Comparison of ENCODE assay signal across 9 cellular contexts in the genomic region with DNA sequence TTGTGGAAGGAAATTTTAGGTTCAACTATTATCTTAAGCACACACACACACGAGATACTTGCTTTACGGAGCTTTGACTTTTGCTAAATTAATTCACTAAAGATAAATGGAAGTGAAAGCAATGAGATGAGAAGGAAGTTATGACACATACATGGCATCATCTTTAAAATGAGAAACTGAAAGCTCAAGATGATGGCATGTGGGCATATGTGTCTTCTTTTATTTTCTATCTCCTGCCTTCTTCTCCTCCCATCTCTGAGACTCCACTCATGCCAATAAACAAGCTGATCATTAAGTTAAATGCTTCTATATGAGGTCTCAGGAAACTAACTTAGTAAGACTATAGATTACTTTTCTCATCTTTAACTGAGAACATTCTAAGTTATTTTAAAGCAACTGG.
DNase-seq lines count a peak whose midpoint lies in the region; ATAC-seq, FAIRE-seq and TF ChIP-seq lines count a peak whose summit lies in the region.
"Had no signal": no experiment of that assay in that cellular context is flagged by ENCODE, and none has a peak within 500 bp of the region (broad histone marks: within the 10 kb centered on the region; RNA-seq: fewer than 3 reads in every experiment).

No MANE protein-coding gene starts in this region.

- H3K79me2 ChIP-seq in trophoblast cell (ENCODE audit: control insufficient read depth, insufficient read depth, low read length, poor library complexity), result no peaks in the 10 kb centered on the region

- ATAC-seq in CD4-positive, CD25-positive, alpha-beta regulatory T cell (ENCODE audit: low read depth in 2 of 2), result peak; percentile 85 to 90
- ATAC-seq in GM19452 (IDR thresholded peaks at IDR 0.05; ENCODE audit: unreplicated experiment) (peak; percentile 89), HG03457 (IDR thresholded peaks at IDR 0.05; ENCODE audit: unreplicated experiment) (peak; percentile 79)
- ATAC-seq: Panc1 had no signal

- H2BK5ac ChIP-seq in trophoblast cell (ENCODE audit: low read depth, low read length, poor library complexity), result no peak overlapping the region

- H2AFZ ChIP-seq in trophoblast cell (ENCODE audit: insufficient read depth, low read length, poor library complexity), result no peak overlapping the region

- no peak overlapping the region for H3K9ac ChIP-seq in trophoblast cell (ENCODE audit: low read length)

- no peak for TF ChIP-seq POLR2A in vagina (IDR thresholded peaks at IDR 0.05)

- H3K14ac ChIP-seq in trophoblast cell (ENCODE audit: low read length), result no peak overlapping the region

- intact Hi-C loops in vagina (cut with DNase I), result no loop called here

- peak in 2 of 3 donors; percentile 46 to 83 for DNase-seq in CD4-positive, CD25-positive, alpha-beta regulatory T cell
- DNase-seq in central memory CD4-positive, alpha-beta T cell, result peak; percentile 23
- no peak for DNase-seq in vagina (ENCODE audit: extremely low spot score in 2 of 2)
- DNase-seq in D721Med (ENCODE audit: insufficient read length, low spot score), result no peak
- no peak for DNase-seq in trophoblast cell
- DNase-seq in NCI-H1436 (lab: John Stamatoyannopoulos, UW), result no peak

- H3K4me3 Mint-ChIP-seq in CD4-positive, CD25-positive, alpha-beta regulatory T cell, result peak overlapping the region; percentile 40 to 75 (median 74)

- H3K36me3 ChIP-seq in CD4-positive, CD25-positive, alpha-beta regulatory T cell (ENCODE audit: control insufficient read depth, insufficient read depth, low read length), result no peaks in the 10 kb centered on the region
- H3K36me3 ChIP-seq in vagina (no peaks in the 10 kb centered on the region), trophoblast cell (ENCODE audit: control insufficient read depth in 1 of 2, insufficient read depth in 2 of 2, low read length in 2 of 2) (no peaks in the 10 kb centered on the region)

- H3K27ac ChIP-seq in CD4-positive, CD25-positive, alpha-beta regulatory T cell (ENCODE audit: insufficient read depth, low read length, poor library complexity, severe bottlenecking), result peak overlapping the region; percentile 60
- H3K27ac ChIP-seq in vagina, result no peak overlapping the region
- H3K27ac ChIP-seq in trophoblast cell (ENCODE audit: low read depth, low read length), result no peak overlapping the region

- H4K91ac ChIP-seq in trophoblast cell (ENCODE audit: low read depth, low read length), result no peak overlapping the region

- no peak for TF ChIP-seq CTCF in vagina (IDR thresholded peaks at IDR 0.05)
- no peak for TF ChIP-seq CTCF in D721Med (IDR thresholded peaks at IDR 0.05; ENCODE audit: insufficient read depth, missing control alignments)

- H3K4me3 ChIP-seq in CD4-positive, CD25-positive, alpha-beta regulatory T cell (ENCODE audit: low read depth, low read length), result peak overlapping the region; percentile 77
- H3K4me3 ChIP-seq in vagina (no peak overlapping the region), trophoblast cell (ENCODE audit: low read depth, low read length) (no peak overlapping the region)

- no peak overlapping the region for H2AK5ac ChIP-seq in trophoblast cell (ENCODE audit: low read length)

- no peak overlapping the region for H3K18ac ChIP-seq in trophoblast cell (ENCODE audit: low read length)

- H2BK120ac ChIP-seq in trophoblast cell (ENCODE audit: insufficient read depth, low read length, poor library complexity), result no peak overlapping the region

- no peak overlapping the region for H3K23ac ChIP-seq in trophoblast cell (ENCODE audit: low read length)

- no peak overlapping the region for H3K4ac ChIP-seq in trophoblast cell (ENCODE audit: low read depth, low read length)

- H2BK12ac ChIP-seq in trophoblast cell (ENCODE audit: low read length), result no peak overlapping the region

- H3K4me2 ChIP-seq in trophoblast cell (ENCODE audit: low read length), result no peak overlapping the region

- WGBS in trophoblast cell (ENCODE audit: extremely low coverage, insufficient coverage, insufficient read length), result no CpG with 5 or more reads among the region's 2 CpGs

- no peaks in the 10 kb centered on the region for H3K79me1 ChIP-seq in trophoblast cell (ENCODE audit: low read length)

- H3K4me1 ChIP-seq in CD4-positive, CD25-positive, alpha-beta regulatory T cell (ENCODE audit: control insufficient read depth, insufficient read depth, low read length, poor library complexity, severe bottlenecking), result peaks cover 7% of the 10 kb centered on the region
- H3K4me1 ChIP-seq in vagina (peaks cover 17% of the 10 kb centered on the region), trophoblast cell (ENCODE audit: control insufficient read depth in 1 of 2, insufficient read depth in 2 of 2, low read length in 2 of 2) (peaks cover 0 to 3% of the 10 kb centered on the region in 2 experiments)

- H4K8ac ChIP-seq in trophoblast cell (ENCODE audit: low read depth, low read length), result no peak overlapping the region

- H3K27ac Mint-ChIP-seq in CD4-positive, CD25-positive, alpha-beta regulatory T cell, result peak overlapping the region; percentile 17 to 81 (median 37)

- H3K36me3 Mint-ChIP-seq in CD4-positive, CD25-positive, alpha-beta regulatory T cell, result no peaks in the 10 kb centered on the region

- H3K9me3 ChIP-seq in CD4-positive, CD25-positive, alpha-beta regulatory T cell (ENCODE audit: control insufficient read depth in 2 of 2, low read length in 2 of 2), result no peaks in the 10 kb centered on the region
- no peaks in the 10 kb centered on the region for H3K9me3 ChIP-seq in vagina
- no peaks in the 10 kb centered on the region for H3K9me3 ChIP-seq in trophoblast cell (ENCODE audit: insufficient read depth, low read depth, low read length)

- no peaks in the 10 kb centered on the region for H3K27me3 Mint-ChIP-seq in CD4-positive, CD25-positive, alpha-beta regulatory T cell

- FAIRE-seq in D721Med (lab: Jason Lieb, UNC), result no peak

- no peaks in the 10 kb centered on the region for H3K9me3 Mint-ChIP-seq in CD4-positive, CD25-positive, alpha-beta regulatory T cell

- no peak overlapping the region for H4K12ac ChIP-seq in trophoblast cell (ENCODE audit: low read depth, low read length)

- no peaks in the 10 kb centered on the region for H3K27me3 ChIP-seq in CD4-positive, CD25-positive, alpha-beta regulatory T cell (ENCODE audit: control insufficient read depth, insufficient read depth, low read length)
- no peaks in the 10 kb centered on the region for H3K27me3 ChIP-seq in vagina
- no peaks in the 10 kb centered on the region for H3K27me3 ChIP-seq in trophoblast cell (ENCODE audit: insufficient read depth, low read length)

- H3K4me1 Mint-ChIP-seq in CD4-positive, CD25-positive, alpha-beta regulatory T cell, result peaks cover 25 to 51% (median 35%) of the 10 kb centered on the region in 4 donors

Comparison
In these comparisons a context has a peak if more than half of its experiments do, and no peak if none do; other contexts are left out.
1. DNase-seq: peak in CD4-positive, CD25-positive, alpha-beta regulatory T cell (2 of 3) and central memory CD4-positive, alpha-beta T cell (single experiment); none in vagina (0 of 2), D721Med (single experiment), trophoblast cell (0 of 2) and NCI-H1436 (single experiment).
2. Peak in every context shown above with its lines, with median percentiles within 50 percentile points of each other: ATAC-seq.